Comparison of ENCODE assay signal across 15 cellular contexts in genomic region chr11:13347901-13348300, GRCh38.
DNase-seq lines count a peak whose midpoint lies in the region; ATAC-seq and TF ChIP-seq lines count a peak whose summit lies in the region.
"Had no signal": no experiment of that assay in that cellular context is flagged by ENCODE, and none has a peak within 500 bp of the region (broad histone marks: within the 10 kb centered on the region; RNA-seq: fewer than 3 reads in every experiment).

No MANE protein-coding gene starts in this region.

- ATAC-seq in GM21723 (IDR thresholded peaks at IDR 0.05; ENCODE audit: unreplicated experiment), result peak; percentile 14
- ATAC-seq in activated naive CD8-positive, alpha-beta T cell treated with anti-CD3 and anti-CD28 coated beads, Interleukin-2, amount 10 ng/mL, durations not matched to agents 7 days and 5 days (ENCODE audit: low read depth), result no peak
- ATAC-seq: esophagus mucosa, Panc1 had no signal

- H3K27me3 Mint-ChIP-seq in activated CD4-positive, alpha-beta T cell treated with anti-CD3 and anti-CD28 coated beads, Interleukin-2, amount 10 ng/mL, durations not matched to agents 7 days and 5 days, result no peaks in the 10 kb centered on the region
- H3K27me3 Mint-ChIP-seq in activated naive CD8-positive, alpha-beta T cell treated with anti-CD3 and anti-CD28 coated beads, Interleukin-2, amount 10 ng/mL, durations not matched to agents 7 days and 5 days, result no peaks in the 10 kb centered on the region
- peaks cover 9% of the 10 kb centered on the region for H3K27me3 Mint-ChIP-seq in nephron progenitor cell (ENCODE audit: low read depth, poor library complexity)
- H3K27me3 Mint-ChIP-seq in CD14-positive monocyte (ENCODE audit: low read depth in 3 of 3), result peaks cover 0 to 8% (median 0%) of the 10 kb centered on the region in 3 donors

- POLR2A ChIA-PET in activated CD4-positive, alpha-beta T cell treated with anti-CD3 and anti-CD28 coated beads, Interleukin-2, amount 10 ng/mL, durations not matched to agents 7 days and 5 days (lab: Charles Lee), result no interaction called here
- POLR2A ChIA-PET in activated naive CD8-positive, alpha-beta T cell treated with anti-CD3 and anti-CD28 coated beads, Interleukin-2, amount 10 ng/mL, durations not matched to agents 7 days and 5 days (lab: Charles Lee), result no interaction called here

- H3K36me3 Mint-ChIP-seq in activated CD4-positive, alpha-beta T cell treated with anti-CD3 and anti-CD28 coated beads, Interleukin-2, amount 10 ng/mL, durations not matched to agents 7 days and 5 days (ENCODE audit: low read depth), result peaks cover 2% of the 10 kb centered on the region
- peaks cover 12% of the 10 kb centered on the region for H3K36me3 Mint-ChIP-seq in activated naive CD8-positive, alpha-beta T cell treated with anti-CD3 and anti-CD28 coated beads, Interleukin-2, amount 10 ng/mL, durations not matched to agents 7 days and 5 days
- no peaks in the 10 kb centered on the region for H3K36me3 Mint-ChIP-seq in nephron progenitor cell (ENCODE audit: low read depth)
- H3K36me3 Mint-ChIP-seq in CD14-positive monocyte, result peaks cover 55 to 57% of the 10 kb centered on the region in 2 donors

- CTCF ChIA-PET in activated CD4-positive, alpha-beta T cell treated with anti-CD3 and anti-CD28 coated beads, Interleukin-2, amount 10 ng/mL, durations not matched to agents 7 days and 5 days (lab: Charles Lee), result interaction anchor here (1.2 kb wide), 1 partner anchor 9 kb away, joined by 4 read pairs; no protein-coding TSS in a partner anchor

- intact Hi-C loops in CD14-positive monocyte (cut with micrococcal nuclease), result loop anchor here in 1 of 2 donors (10.0 kb wide), 1 partner anchor 163 kb away; no protein-coding TSS in a partner anchor

- peak overlapping the region; percentile 68 for H3K27ac Mint-ChIP-seq in activated CD4-positive, alpha-beta T cell treated with anti-CD3 and anti-CD28 coated beads, Interleukin-2, amount 10 ng/mL, durations not matched to agents 7 days and 5 days
- peak overlapping the region; percentile 62 for H3K27ac Mint-ChIP-seq in activated naive CD8-positive, alpha-beta T cell treated with anti-CD3 and anti-CD28 coated beads, Interleukin-2, amount 10 ng/mL, durations not matched to agents 7 days and 5 days
- H3K27ac Mint-ChIP-seq in nephron progenitor cell (peak overlapping the region; percentile 63), CD14-positive monocyte (peak overlapping the region in 2 of 7 donors; percentile 32 to 82)

- TF ChIP-seq CTCF in nephron progenitor cell (IDR thresholded peaks at IDR 0.05) (no peak), CD14-positive monocyte (IDR thresholded peaks at IDR 0.05) (no peak)

- no peak overlapping the region for H3K4me3 Mint-ChIP-seq in activated CD4-positive, alpha-beta T cell treated with anti-CD3 and anti-CD28 coated beads, Interleukin-2, amount 10 ng/mL, durations not matched to agents 7 days and 5 days
- H3K4me3 Mint-ChIP-seq in activated naive CD8-positive, alpha-beta T cell treated with anti-CD3 and anti-CD28 coated beads, Interleukin-2, amount 10 ng/mL, durations not matched to agents 7 days and 5 days, result peak overlapping the region; percentile 37
- H3K4me3 Mint-ChIP-seq in nephron progenitor cell, result no peak overlapping the region
- H3K4me3 Mint-ChIP-seq in CD14-positive monocyte, result no peak overlapping the region

- no peak for DNase-seq in activated CD4-positive, alpha-beta T cell treated with anti-CD3 and anti-CD28 coated beads, Interleukin-2, amount 10 ng/mL, durations not matched to agents 7 days and 5 days
- DNase-seq in activated CD4-positive, alpha-beta T cell treated with anti-CD3 and anti-CD28 coated beads for 1 hour, result no peak
- DNase-seq in activated naive CD8-positive, alpha-beta T cell treated with anti-CD3 and anti-CD28 coated beads, Interleukin-2, amount 10 ng/mL, durations not matched to agents 7 days and 5 days, result no peak
- no peak for DNase-seq in nephron progenitor cell
- DNase-seq in islet precursor cell, result no peak
- no peak for DNase-seq in CD14-positive monocyte (ENCODE audit: low spot score)
- DNase-seq in Kasumi-1 (lab: John Stamatoyannopoulos, UW), result no peak
- DNase-seq: dorsolateral prefrontal cortex, NCI-H1417, NCI-H2171 treated with DMSO at 0.1 percent for 48 hours, small intestine, upper lobe of left lung had no signal

- H3K9me3 Mint-ChIP-seq in activated CD4-positive, alpha-beta T cell treated with anti-CD3 and anti-CD28 coated beads, Interleukin-2, amount 10 ng/mL, durations not matched to agents 7 days and 5 days, result no peaks in the 10 kb centered on the region
- no peaks in the 10 kb centered on the region for H3K9me3 Mint-ChIP-seq in activated naive CD8-positive, alpha-beta T cell treated with anti-CD3 and anti-CD28 coated beads, Interleukin-2, amount 10 ng/mL, durations not matched to agents 7 days and 5 days
- H3K9me3 Mint-ChIP-seq in nephron progenitor cell (no peaks in the 10 kb centered on the region), CD14-positive monocyte (no peaks in the 10 kb centered on the region)

- H3K4me1 Mint-ChIP-seq in activated CD4-positive, alpha-beta T cell treated with anti-CD3 and anti-CD28 coated beads, Interleukin-2, amount 10 ng/mL, durations not matched to agents 7 days and 5 days, result peaks cover 15% of the 10 kb centered on the region
- peaks cover 23% of the 10 kb centered on the region for H3K4me1 Mint-ChIP-seq in activated naive CD8-positive, alpha-beta T cell treated with anti-CD3 and anti-CD28 coated beads, Interleukin-2, amount 10 ng/mL, durations not matched to agents 7 days and 5 days
- H3K4me1 Mint-ChIP-seq in nephron progenitor cell (peaks cover 19% of the 10 kb centered on the region), CD14-positive monocyte (peaks cover 16% of the 10 kb centered on the region)
